Comparison of ENCODE assay signal across 12 cellular contexts in the genomic region with DNA sequence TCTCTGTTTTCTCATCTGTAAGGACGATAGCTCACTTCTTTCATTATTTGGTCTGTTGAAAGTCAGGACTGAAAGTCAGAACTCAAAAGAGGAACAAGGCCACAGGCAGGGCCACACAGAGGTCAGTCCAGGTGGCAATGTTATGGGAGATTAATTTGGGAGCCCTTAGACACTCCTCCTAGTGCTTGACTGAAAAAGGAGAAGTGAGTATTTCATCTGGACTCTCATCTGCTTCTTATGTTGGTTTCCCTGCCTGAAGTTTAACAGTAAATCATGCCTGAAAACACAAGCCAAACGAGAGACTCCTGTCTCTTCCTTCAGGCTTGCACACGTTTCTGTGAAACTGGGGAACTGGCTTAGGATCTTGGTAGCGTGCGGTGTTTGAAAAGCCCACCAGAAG.
DNase-seq lines count a peak whose midpoint lies in the region; ATAC-seq and TF ChIP-seq lines count a peak whose summit lies in the region.
"Had no signal": no experiment of that assay in that cellular context is flagged by ENCODE, and none has a peak within 500 bp of the region (broad histone marks: within the 10 kb centered on the region; RNA-seq: fewer than 3 reads in every experiment).

No MANE protein-coding gene starts in this region.

- H3K27me3 ChIP-seq in SJCRH30 (no peaks in the 10 kb centered on the region), gastroesophageal sphincter (no peaks in the 10 kb centered on the region)

- TF ChIP-seq POLR2A in gastroesophageal sphincter (IDR thresholded peaks at IDR 0.05) = no peak

- TF ChIP-seq CTCF in GM12864 (IDR thresholded peaks at IDR 0.05; ENCODE audit: low read depth, low read length, missing control alignments) = no peak
- no peak for TF ChIP-seq CTCF in gastroesophageal sphincter (IDR thresholded peaks at IDR 0.05)

- ATAC-seq in GM19467 (IDR thresholded peaks at IDR 0.05; ENCODE audit: unreplicated experiment) (peak; percentile 77), HG03095 (IDR thresholded peaks at IDR 0.05; ENCODE audit: unreplicated experiment) (peak; percentile 66), gastroesophageal sphincter (no peak)

- H3K36me3 Mint-ChIP-seq in activated T-cell treated with anti-CD3 and anti-CD28 coated beads, Interleukin-2, amount 50 U/mL, for 24 hours (ENCODE audit: low read depth) = no peaks in the 10 kb centered on the region

- H3K27ac Mint-ChIP-seq in activated T-cell treated with anti-CD3 and anti-CD28 coated beads, Interleukin-2, amount 50 U/mL, for 24 hours = no peak overlapping the region
- H3K27ac Mint-ChIP-seq: HFFc6 had no signal

- no peak overlapping the region for H3K4me3 Mint-ChIP-seq in activated T-cell treated with anti-CD3 and anti-CD28 coated beads, Interleukin-2, amount 50 U/mL, for 24 hours
- H3K4me3 Mint-ChIP-seq: HFFc6 had no signal

- 83% methylated on average over 4 of the region's 5 CpGs; no CpG with 5 or more reads in 1 of the 2 donors for WGBS in gastroesophageal sphincter (ENCODE audit: low coverage in 1 of 2), 2 donors

- H3K27me3 Mint-ChIP-seq in activated T-cell treated with anti-CD3 and anti-CD28 coated beads, Interleukin-2, amount 50 U/mL, for 24 hours = peaks cover 7% of the 10 kb centered on the region

- no peaks in the 10 kb centered on the region for H3K36me3 ChIP-seq in SJCRH30
- H3K36me3 ChIP-seq in gastroesophageal sphincter = no peaks in the 10 kb centered on the region

- H3K27ac ChIP-seq in SJCRH30 (no peak overlapping the region), gastroesophageal sphincter (no peak overlapping the region)

- no peak for TF ChIP-seq EP300 in gastroesophageal sphincter (IDR thresholded peaks at IDR 0.05)

- H3K9me3 ChIP-seq in SJCRH30 (replicated peaks) (peaks cover 6% of the 10 kb centered on the region; the same call in 1 of the 2 replicates), gastroesophageal sphincter (peaks cover 0 to 24% (median 0%) of the 10 kb centered on the region in 3 donors)

- peaks cover 17% of the 10 kb centered on the region for H3K9me3 Mint-ChIP-seq in activated T-cell treated with anti-CD3 and anti-CD28 coated beads, Interleukin-2, amount 50 U/mL, for 24 hours

- H3K4me1 ChIP-seq in SJCRH30 = no peaks in the 10 kb centered on the region
- H3K4me1 ChIP-seq in gastroesophageal sphincter = no peaks in the 10 kb centered on the region

- H3K4me3 ChIP-seq in GM12864 (ENCODE audit: low read depth, low read length) (no peak overlapping the region; the same call in 1 of the 2 replicates), SJCRH30 (no peak overlapping the region), gastroesophageal sphincter (no peak overlapping the region)

- H3K4me1 Mint-ChIP-seq in activated T-cell treated with anti-CD3 and anti-CD28 coated beads, Interleukin-2, amount 50 U/mL, for 24 hours (ENCODE audit: low read depth) = no peaks in the 10 kb centered on the region

- DNase-seq in GM12864 (ENCODE audit: low read depth) = peak; percentile 98
- DNase-seq in OCI-M1 (lab: John Stamatoyannopoulos, UW) = peak; percentile 88
- DNase-seq in activated T-cell treated with anti-CD3 and anti-CD28 coated beads, Interleukin-2, amount 50 U/mL, for 24 hours = no peak
- DNase-seq in EL = no peak
- no peak for DNase-seq in SJCRH30
- DNase-seq: activated CD8-positive, alpha-beta memory T cell treated with anti-CD3 and anti-CD28 coated beads for 24 hours; HFFc6; hypothalamus; NCI-H774 had no signal

Comparison
In these comparisons a context has a peak if more than half of its experiments do, and no peak if none do; other contexts are left out.
1. DNase-seq: peak in GM12864 (single experiment) and OCI-M1 (single experiment); none in activated T-cell treated with anti-CD3 and anti-CD28 coated beads, Interleukin-2, amount 50 U/mL, for 24 hours (single experiment), EL (single experiment) and SJCRH30 (0 of 2).